In the genomic region with DNA sequence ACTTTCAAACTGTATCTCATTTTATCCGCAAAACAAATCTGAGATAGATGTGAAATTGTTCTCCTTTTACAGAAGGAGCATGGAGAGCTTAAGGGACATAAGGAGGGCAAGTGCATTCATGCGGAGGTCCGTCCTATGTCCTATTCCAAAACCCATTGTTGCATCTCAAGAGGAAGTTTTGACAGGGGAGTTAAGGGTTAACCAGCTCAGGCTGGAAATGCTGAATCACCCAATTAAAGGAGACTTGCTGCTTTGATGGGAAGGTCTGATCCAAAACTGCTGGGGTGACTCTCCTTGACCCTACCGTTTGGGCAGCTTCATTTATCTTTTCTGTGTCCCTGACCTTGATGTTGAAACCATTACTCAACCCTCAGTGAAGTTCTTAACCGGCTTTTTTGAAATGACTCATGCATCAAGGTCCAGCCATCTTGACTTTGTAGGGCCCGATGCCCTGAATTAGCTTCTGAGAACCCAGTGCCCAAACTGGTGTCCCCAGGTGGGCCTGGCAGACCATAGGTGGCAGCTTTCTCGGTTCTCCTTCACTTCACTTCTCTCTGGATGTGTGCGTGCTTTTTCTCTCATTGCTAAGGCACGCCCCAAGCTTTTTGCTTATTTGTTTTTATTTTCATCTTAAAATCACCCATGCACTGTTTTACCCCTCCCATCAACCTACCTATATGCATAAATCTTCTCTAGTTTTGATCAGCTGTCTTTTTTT, we compare ENCODE assay signal across 8 cellular contexts. TPM values are rescaled to one million over a fixed set of nuclear protein-coding genes. Genes with fewer than 3 reads are reported as not detected.
DNase-seq lines count a peak whose midpoint lies in the region; TF ChIP-seq lines count a peak whose summit lies in the region.

No MANE protein-coding gene starts in this region.

- 58% methylated on average over 9 of the region's 9 CpGs for WGBS in esophagus, 2 donors
- 52 to 64% (median 63%) methylated on average over 7 to 9 of the region's 9 CpGs for WGBS in spleen, 5 donors

- H3K4me1 ChIP-seq in esophagus (ENCODE audit: control insufficient read depth in 2 of 2, insufficient read depth in 2 of 2, low read length in 1 of 2) (peaks cover 0 to 2% of the 10 kb centered on the region in 2 donors), spleen (peaks cover 0 to 24% (median 15%) of the 10 kb centered on the region in 6 donors)

- no peak for TF ChIP-seq POLR2A in spleen (IDR thresholded peaks at IDR 0.05)

- no peaks in the 10 kb centered on the region for H3K27me3 ChIP-seq in H7 (ENCODE audit: control insufficient read depth, insufficient read depth, low read length)
- H3K27me3 ChIP-seq in esophagus (ENCODE audit: control insufficient read depth in 1 of 2, insufficient read depth in 2 of 2, low read length in 2 of 2) = no peaks in the 10 kb centered on the region
- H3K27me3 ChIP-seq in spleen (replicated peaks in 1 of 7) = no peaks in the 10 kb centered on the region

- no peak overlapping the region for H3K4me3 ChIP-seq in H7 (ENCODE audit: insufficient read depth, low read depth, low read length)
- H3K4me3 ChIP-seq in esophagus (ENCODE audit: low read depth in 1 of 2, low read length in 2 of 2) = no peak overlapping the region
- no peak overlapping the region for H3K4me3 ChIP-seq in spleen

- peak overlapping the region; percentile 28 to 87 for H3K27ac ChIP-seq in esophagus (ENCODE audit: low read depth in 2 of 2, low read length in 1 of 2)
- peak overlapping the region in 5 of 8 donors; percentile 15 to 76 (median 48) for H3K27ac ChIP-seq in spleen

- no peaks in the 10 kb centered on the region for H3K36me3 ChIP-seq in H7 (replicated peaks; ENCODE audit: control insufficient read depth, insufficient read depth, low read length)
- H3K36me3 ChIP-seq in esophagus (ENCODE audit: control insufficient read depth in 2 of 2, insufficient read depth in 2 of 2, low read length in 1 of 2) = no peaks in the 10 kb centered on the region
- no peaks in the 10 kb centered on the region for H3K36me3 ChIP-seq in spleen

- no peak for TF ChIP-seq CTCF in spleen (IDR thresholded peaks at IDR 0.05 in 8 of 11, conservative IDR thresholded peaks at IDR 0.05 in 3 of 11)

- DNase-seq in Daoy (ENCODE audit: low read depth) (peak; percentile 23), H7 (peak; percentile 42), NCI-H460 (ENCODE audit: extremely low read depth, low read depth) (peak; percentile 69), spleen (no peak), RPMI8226 (no peak)
- no peak for DNase-seq in activated naive CD4-positive, alpha-beta T cell treated with Interleukin-2 at 50 U/mL for 16 hours
- DNase-seq in stimulated activated CD4-positive, alpha-beta T cell treated with anti-CD3 and anti-CD28 coated beads, Interleukin-12 subunit alpha, Interleukin-12 subunit beta, amount 100 ng/mL, for 4 hours = no peak

- intact Hi-C loops in spleen (cut with DNase I; ENCODE audit: low total_unique reads) = no loop called here

- H3K9me3 ChIP-seq in esophagus (ENCODE audit: control insufficient read depth in 2 of 2, insufficient read depth in 1 of 2, low read depth in 1 of 2, low read length in 1 of 2) = peaks cover 0 to 4% of the 10 kb centered on the region in 2 donors
- H3K9me3 ChIP-seq in spleen = peaks cover 3 to 20% (median 15%) of the 10 kb centered on the region in 8 donors

RNA-seq across cellular contexts. Expression of a gene that starts 15.9 kb away (rescaled TPM):
- total RNA-seq in Daoy (2014; rRNA removed; shearing (Covaris generic)) = 0.06 TPM in 1 of 2 replicates, not detected in the other
- not detected in 2 replicates for total RNA-seq in H7 (2014; rRNA removed; shearing (Covaris generic))
- total RNA-seq in NCI-H460 (2014; rRNA removed; shearing (Covaris generic)) = 0.10 and 0.17 TPM in 2 replicates
- not detected in 2 replicates for polyA plus RNA-seq in NCI-H460 (2014; cell fraction: nucleus; rRNA removed)
- polyA plus RNA-seq in esophagus = under 1 TPM in 1 of 2 donors, not detected in 1; 0.06 TPM
- under 1 TPM in 5 of 7 donors, not detected in 2; 0.37 to 0.93 (median 0.43) TPM for total RNA-seq in spleen
- polyA plus RNA-seq in spleen = under 1 TPM in 1 of 3 donors, not detected in 2; 0.03 TPM

RNA-seq across cellular contexts. Expression of a gene that starts 43.9 kb away (rescaled TPM):
- 323 and 410 TPM in 2 replicates for total RNA-seq in Daoy (2014; rRNA removed; shearing (Covaris generic))
- total RNA-seq in H7 (2014; rRNA removed; shearing (Covaris generic)) = 121 and 194 TPM in 2 replicates
- total RNA-seq in NCI-H460 (2014; rRNA removed; shearing (Covaris generic)) = 321 and 343 TPM in 2 replicates
- 88.7 and 114 TPM in 2 replicates for polyA plus RNA-seq in NCI-H460 (2014; cell fraction: nucleus; rRNA removed)
- polyA plus RNA-seq in esophagus (100 to 1,000 TPM; 127 to 189 TPM), spleen (10 to 100 TPM; 53.1 to 92.5 (median 92.5) TPM)
- total RNA-seq in spleen = 100 to 1,000 TPM; 141 to 290 (median 205) TPM

Comparison
In these comparisons a context has a peak if more than half of its experiments do, and no peak if none do; other contexts are left out.
1. DNase-seq: peak in Daoy (single experiment), H7 (single experiment) and NCI-H460 (single experiment); none in spleen (single experiment), RPMI8226 (single experiment), activated naive CD4-positive, alpha-beta T cell treated with Interleukin-2 at 50 U/mL for 16 hours (single experiment) and stimulated activated CD4-positive, alpha-beta T cell treated with anti-CD3 and anti-CD28 coated beads, Interleukin-12 subunit alpha, Interleukin-12 subunit beta, amount 100 ng/mL, for 4 hours (single experiment).